Comparison of ENCODE assay signal across 20 cellular contexts in genomic region chr14:99733221-99733550, GRCh38. TPM values are rescaled to one million over a fixed set of nuclear protein-coding genes. Genes with fewer than 3 reads are reported as not detected.
"Had no signal": no experiment of that assay in that cellular context is flagged by ENCODE, and none has a peak within 500 bp of the region (broad histone marks: within the 10 kb centered on the region; RNA-seq: fewer than 3 reads in every experiment).

No MANE protein-coding gene starts in this region.

- H3K27me3 ChIP-seq: brain microvascular endothelial cell, gastrocnemius medialis, thyroid gland, uterus had no signal

- H3K4me1 Mint-ChIP-seq: central memory CD8-positive, alpha-beta T cell; natural killer cell had no signal

- ATAC-seq: esophagus mucosa, gastrocnemius medialis, heart left ventricle, left lung, natural killer cell had no signal

- H3K27ac ChIP-seq: brain microvascular endothelial cell, colonic mucosa, gastrocnemius medialis, thyroid gland, uterus had no signal

- H3K4me1 ChIP-seq: colonic mucosa had no signal

- FAIRE-seq: endometrium, kidney had no signal

- H3K9me3 ChIP-seq: colonic mucosa, gastrocnemius medialis, heart left ventricle, left lung, thyroid gland, uterus had no signal

- H3K4me3 ChIP-seq: colonic mucosa, gastrocnemius medialis, heart left ventricle, left lung, thyroid gland, uterus had no signal

- H3K9me3 Mint-ChIP-seq: activated T-cell treated with anti-CD3 and anti-CD28 coated beads, Interleukin-2, amount 50 U/mL, for 24 hours; activated T-helper 2 cell treated with anti-CD3 and anti-CD28 coated beads, Interferon-gamma antibody, Interleukin-2, Interleukin-4, amounts not matched to agents 10 μg/mL and 5 μg/mL and 100 μg/mL, durations not matched to agents 14 hours and 24 hours and 36 hours; central memory CD8-positive, alpha-beta T cell; natural killer cell; T-helper 1 cell treated with Interleukin-12 subunit alpha and Interleukin-12 subunit beta and Interleukin-4 antibody, amounts not matched to agents 30 μg/mL and 1 μg/mL, for 36 hours had no signal

- H3K4me3 Mint-ChIP-seq: activated T-cell treated with anti-CD3 and anti-CD28 coated beads, Interleukin-2, amount 50 U/mL, for 24 hours; central memory CD8-positive, alpha-beta T cell; natural killer cell; T-helper 1 cell treated with Interleukin-12 subunit alpha and Interleukin-12 subunit beta and Interleukin-4 antibody, amounts not matched to agents 30 μg/mL and 1 μg/mL, for 36 hours had no signal

- H3K36me3 ChIP-seq: brain microvascular endothelial cell, colonic mucosa, gastrocnemius medialis, heart left ventricle, left lung, thyroid gland, uterus had no signal

- DNase-seq: activated naive CD4-positive, alpha-beta T cell treated with Interleukin-2 at 50 U/mL for 16 hours; activated T-cell treated with anti-CD3 and anti-CD28 coated beads, Interleukin-2, amount 50 U/mL, for 24 hours; brain microvascular endothelial cell; colonic mucosa; natural killer cell; stimulated activated CD4-positive, alpha-beta T cell treated with anti-CD3 and anti-CD28 coated beads, Interleukin-12 subunit alpha, Interleukin-12 subunit beta, amount 100 ng/mL, for 4 hours; stimulated activated CD4-positive, alpha-beta T cell treated with anti-CD3 and anti-CD28 coated beads, Interleukin-2, amount 100 ng/mL, for 24 hours; stimulated activated naive CD4-positive, alpha-beta T cell treated with Interleukin-2 at 50 U/mL for 16 hours had no signal

- H3K27ac Mint-ChIP-seq: activated T-cell treated with anti-CD3 and anti-CD28 coated beads, Interleukin-2, amount 50 U/mL, for 24 hours; activated T-helper 2 cell treated with anti-CD3 and anti-CD28 coated beads, Interferon-gamma antibody, Interleukin-2, Interleukin-4, amounts not matched to agents 10 μg/mL and 5 μg/mL and 100 μg/mL, durations not matched to agents 14 hours and 24 hours and 36 hours; natural killer cell; progenitor cell of endocrine pancreas; T-helper 1 cell treated with Interleukin-12 subunit alpha and Interleukin-12 subunit beta and Interleukin-4 antibody, amounts not matched to agents 30 μg/mL and 1 μg/mL, for 36 hours had no signal

- H3K36me3 Mint-ChIP-seq: natural killer cell had no signal

RNA-seq across cellular contexts. Expression of gene CYP46A1, which starts 49.1 kb away (rescaled TPM):
- total RNA-seq: activated T-helper 2 cell treated with anti-CD3 and anti-CD28 coated beads, Interferon-gamma antibody, Interleukin-2, Interleukin-4, amounts not matched to agents 10 μg/mL and 5 μg/mL and 100 μg/mL, durations not matched to agents 14 hours and 24 hours and 36 hours; esophagus mucosa had no signal
